ENCODE assay signal across 1 cellular context in the genomic region with DNA sequence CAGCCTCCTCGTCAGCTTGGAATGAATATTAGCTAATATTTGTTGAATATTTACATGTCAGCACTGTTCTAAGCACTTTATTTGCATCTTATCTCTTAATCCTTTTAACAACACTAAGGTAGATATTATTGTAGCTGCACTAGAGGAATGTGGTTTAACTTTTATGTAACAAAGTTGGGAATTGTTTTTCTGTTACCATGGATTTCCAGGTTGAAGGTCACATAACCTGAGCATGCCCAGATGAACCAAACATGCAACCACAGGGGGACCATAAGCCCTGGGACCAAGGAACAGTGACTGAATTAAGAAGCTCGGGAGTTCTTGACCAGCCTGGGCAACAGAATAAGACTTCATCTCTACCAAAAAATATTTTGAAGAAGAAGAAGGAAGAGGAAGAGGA.
A peak's percentile ranks its signal among the peaks of the same experiment; 100 is the strongest.
TF ChIP-seq lines count a peak whose summit lies in the region.

No MANE protein-coding gene starts in this region.

TF ChIP-seq in K562, 482 proteins besides CTCF, POLR2A, EP300 and RAD21:
- TF ChIP-seq TCF3 (CRISPR knock-in tag; IDR thresholded peaks at IDR 0.05) (no peak), NR2C1 (IDR thresholded peaks at IDR 0.05) (peak; percentile 33), NR2C1 (tag; IDR thresholded peaks at IDR 0.05) (peak; percentile 48), SIN3B (IDR thresholded peaks at IDR 0.05; ENCODE audit: low read depth) (no peak), RFX1 (IDR thresholded peaks at IDR 0.05) (0 out of 2 replicates have a peak, but pooled peaks have one; percentile 7), NR2C2 (CRISPR knock-in tag; IDR thresholded peaks at IDR 0.05) (no peak), NR2C2 (tag; IDR thresholded peaks at IDR 0.05) (peak; percentile 19; the same call in 1 of the 2 replicates), NRF1 (conservative IDR thresholded peaks at IDR 0.05 in 1 of 2, IDR thresholded peaks at IDR 0.05 in 1 of 2) (peak; percentile 63 to 71)
- TF ChIP-seq, protein P1, sequence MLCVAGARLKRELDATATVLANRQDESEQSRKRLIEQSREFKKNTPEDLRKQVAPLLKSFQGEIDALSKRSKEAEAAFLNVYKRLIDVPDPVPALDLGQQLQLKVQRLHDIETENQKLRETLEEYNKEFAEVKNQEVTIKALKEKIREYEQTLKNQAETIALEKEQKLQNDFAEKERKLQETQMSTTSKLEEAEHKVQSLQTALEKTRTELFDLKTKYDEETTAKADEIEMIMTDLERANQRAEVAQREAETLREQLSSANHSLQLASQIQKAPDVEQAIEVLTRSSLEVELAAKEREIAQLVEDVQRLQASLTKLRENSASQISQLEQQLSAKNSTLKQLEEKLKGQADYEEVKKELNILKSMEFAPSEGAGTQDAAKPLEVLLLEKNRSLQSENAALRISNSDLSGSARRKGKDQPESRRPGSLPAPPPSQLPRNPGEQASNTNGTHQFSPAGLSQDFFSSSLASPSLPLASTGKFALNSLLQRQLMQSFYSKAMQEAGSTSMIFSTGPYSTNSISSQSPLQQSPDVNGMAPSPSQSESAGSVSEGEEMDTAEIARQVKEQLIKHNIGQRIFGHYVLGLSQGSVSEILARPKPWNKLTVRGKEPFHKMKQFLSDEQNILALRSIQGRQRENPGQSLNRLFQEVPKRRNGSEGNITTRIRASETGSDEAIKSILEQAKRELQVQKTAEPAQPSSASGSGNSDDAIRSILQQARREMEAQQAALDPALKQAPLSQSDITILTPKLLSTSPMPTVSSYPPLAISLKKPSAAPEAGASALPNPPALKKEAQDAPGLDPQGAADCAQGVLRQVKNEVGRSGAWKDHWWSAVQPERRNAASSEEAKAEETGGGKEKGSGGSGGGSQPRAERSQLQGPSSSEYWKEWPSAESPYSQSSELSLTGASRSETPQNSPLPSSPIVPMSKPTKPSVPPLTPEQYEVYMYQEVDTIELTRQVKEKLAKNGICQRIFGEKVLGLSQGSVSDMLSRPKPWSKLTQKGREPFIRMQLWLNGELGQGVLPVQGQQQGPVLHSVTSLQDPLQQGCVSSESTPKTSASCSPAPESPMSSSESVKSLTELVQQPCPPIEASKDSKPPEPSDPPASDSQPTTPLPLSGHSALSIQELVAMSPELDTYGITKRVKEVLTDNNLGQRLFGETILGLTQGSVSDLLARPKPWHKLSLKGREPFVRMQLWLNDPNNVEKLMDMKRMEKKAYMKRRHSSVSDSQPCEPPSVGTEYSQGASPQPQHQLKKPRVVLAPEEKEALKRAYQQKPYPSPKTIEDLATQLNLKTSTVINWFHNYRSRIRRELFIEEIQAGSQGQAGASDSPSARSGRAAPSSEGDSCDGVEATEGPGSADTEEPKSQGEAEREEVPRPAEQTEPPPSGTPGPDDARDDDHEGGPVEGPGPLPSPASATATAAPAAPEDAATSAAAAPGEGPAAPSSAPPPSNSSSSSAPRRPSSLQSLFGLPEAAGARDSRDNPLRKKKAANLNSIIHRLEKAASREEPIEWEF (CRISPR knock-in tag; IDR thresholded peaks at IDR 0.05): no peak
